ENCODE assay signal across 8 cellular contexts in the genomic region with DNA sequence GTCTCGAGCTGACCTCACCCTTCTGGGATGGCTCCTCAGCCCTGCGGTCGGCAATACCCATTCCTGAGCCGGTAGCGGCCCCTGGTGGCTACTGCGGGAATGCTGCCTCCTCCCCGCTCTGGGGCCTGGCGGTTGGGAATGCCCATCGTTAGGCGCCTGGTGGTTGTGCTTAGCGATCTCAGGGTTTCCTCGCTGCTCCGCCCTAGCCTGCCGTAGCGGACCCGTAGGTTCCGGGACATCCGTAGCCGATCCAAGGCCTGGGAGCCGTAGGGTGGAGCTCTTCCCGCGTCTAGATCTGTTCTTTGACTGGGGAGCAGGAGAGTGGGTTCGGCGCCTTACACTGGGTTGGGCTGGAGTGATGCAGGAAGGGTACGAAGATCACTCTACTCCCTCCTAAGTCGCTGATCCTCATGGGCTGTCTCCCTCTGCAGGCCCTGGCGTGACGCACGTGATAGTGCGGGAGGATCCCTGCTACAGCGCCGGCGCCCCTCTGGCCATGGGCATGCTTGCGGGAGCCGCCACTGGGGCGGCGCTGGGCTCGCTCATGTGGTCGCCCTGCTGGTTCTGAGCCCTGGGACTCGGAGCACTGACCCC. TPM values are rescaled to one million over a fixed set of nuclear protein-coding genes. Genes with fewer than 3 reads are reported as not detected.
DNase-seq lines count a peak whose midpoint lies in the region; ATAC-seq and FAIRE-seq lines count a peak whose summit lies in the region.

No MANE protein-coding gene starts in this region.

- H3K27ac Mint-ChIP-seq in natural killer cell treated with Interleukin-12 subunit alpha and Interleukin-12 subunit beta and Interleukin-15 and Interleukin-18, amount 100 ng/mL, for 72 hours = no peak overlapping the region

- DNase-seq in AG08395 (ENCODE audit: low spot score) (peak; percentile 98), GM19239 (ENCODE audit: insufficient read length, low spot score) (peak; percentile 96), HuH-7 (ENCODE audit: low spot score) (peak; percentile 93), RPMI8226 (peak; percentile 87), fibroblast of the conjunctiva (ENCODE audit: low read depth) (peak; percentile 66)
- peak; percentile 76 for DNase-seq in activated T-helper 9 cell treated with anti-CD3 and anti-CD28 coated beads, Interleukin-2, amount 50 U/mL, for 16 hours (ENCODE audit: low read depth)
- peak; percentile 87 for DNase-seq in natural killer cell treated with Interleukin-12 subunit alpha and Interleukin-12 subunit beta and Interleukin-15 and Interleukin-18, amount 100 ng/mL, for 72 hours (ENCODE audit: low spot score)
- DNase-seq in stimulated activated naive CD4-positive, alpha-beta T cell (lab: John Stamatoyannopoulos, UW) = peak; percentile 38 to 89 (median 82)

- peak overlapping the region; percentile 55 for H3K4me3 Mint-ChIP-seq in natural killer cell treated with Interleukin-12 subunit alpha and Interleukin-12 subunit beta and Interleukin-15 and Interleukin-18, amount 100 ng/mL, for 72 hours

- FAIRE-seq in GM19239 (lab: Jason Lieb, UNC) = peak; percentile 91

- H3K9me3 Mint-ChIP-seq in natural killer cell treated with Interleukin-12 subunit alpha and Interleukin-12 subunit beta and Interleukin-15 and Interleukin-18, amount 100 ng/mL, for 72 hours = no peaks in the 10 kb centered on the region

- H3K36me3 Mint-ChIP-seq in natural killer cell treated with Interleukin-12 subunit alpha and Interleukin-12 subunit beta and Interleukin-15 and Interleukin-18, amount 100 ng/mL, for 72 hours = no peaks in the 10 kb centered on the region

- ATAC-seq in natural killer cell treated with Interleukin-12 subunit alpha and Interleukin-12 subunit beta and Interleukin-15 and Interleukin-18, amount 100 ng/mL, for 72 hours = peak; percentile 90 to 92

- H3K4me1 Mint-ChIP-seq in natural killer cell treated with Interleukin-12 subunit alpha and Interleukin-12 subunit beta and Interleukin-15 and Interleukin-18, amount 100 ng/mL, for 72 hours (ENCODE audit: low read depth in 2 of 2) = peaks cover 0 to 10% of the 10 kb centered on the region in 2 donors

- H3K27me3 Mint-ChIP-seq in natural killer cell treated with Interleukin-12 subunit alpha and Interleukin-12 subunit beta and Interleukin-15 and Interleukin-18, amount 100 ng/mL, for 72 hours = peaks cover 0 to 6% of the 10 kb centered on the region in 2 donors

RNA-seq across cellular contexts. Expression of gene PLEKHB1, which starts 14.8 kb away (rescaled TPM):
- 1 to 10 TPM in 1 of 2 donors, under 1 TPM in 1; 0.45 to 3.2 TPM for total RNA-seq in natural killer cell treated with Interleukin-12 subunit alpha and Interleukin-12 subunit beta and Interleukin-15 and Interleukin-18, amount 100 ng/mL, for 72 hours

Comparison
In these comparisons a context has a peak if more than half of its experiments do, and no peak if none do; other contexts are left out.
1. Peak in every context shown above with its lines: DNase-seq and ATAC-seq.